ENCODE assay signal across 7 cellular contexts in genomic region chr2:45578056-45578843, GRCh38. TPM values are rescaled to one million over a fixed set of nuclear protein-coding genes. Genes with fewer than 3 reads are reported as not detected.
DNase-seq lines count a peak whose midpoint lies in the region; ATAC-seq and TF ChIP-seq lines count a peak whose summit lies in the region.

No MANE protein-coding gene starts in this region.

- no peak for ATAC-seq in lung (ENCODE audit: insufficient read depth, low FRiP score)
- no peak for ATAC-seq in GM19035 (IDR thresholded peaks at IDR 0.05; ENCODE audit: unreplicated experiment)
- ATAC-seq in GM21576 (IDR thresholded peaks at IDR 0.05; ENCODE audit: unreplicated experiment) = no peak

- H3K27me3 Mint-ChIP-seq in activated naive CD4-positive, alpha-beta T cell treated with anti-CD3 and anti-CD28 coated beads, Interleukin-2, amount 10 ng/mL, durations not matched to agents 7 days and 5 days = no peaks in the 10 kb centered on the region

- H3K36me3 Mint-ChIP-seq in activated naive CD4-positive, alpha-beta T cell treated with anti-CD3 and anti-CD28 coated beads, Interleukin-2, amount 10 ng/mL, durations not matched to agents 7 days and 5 days = peaks cover 19% of the 10 kb centered on the region

- H3K36me3 ChIP-seq in lung (ENCODE audit: control insufficient read depth in 2 of 2, insufficient read depth in 2 of 2, low read length in 2 of 2) = peaks cover 0 to 5% of the 10 kb centered on the region in 2 donors

- DNase-seq in GF-D8 (lab: John Stamatoyannopoulos, UW) = peak; percentile 26
- DNase-seq in LNCaP clone FGC (ENCODE audit: low read depth) = no peak
- peak; percentile 48 for DNase-seq in activated naive CD4-positive, alpha-beta T cell treated with anti-CD3 and anti-CD28 coated beads, Interleukin-2, amount 10 ng/mL, durations not matched to agents 7 days and 5 days
- no peak for DNase-seq in lung (ENCODE audit: low spot score)
- DNase-seq in NCI-H2081 treated with DMSO at 0.1 percent for 48 hours (lab: John Stamatoyannopoulos, UW) = no peak

- H3K4me3 ChIP-seq in LNCaP clone FGC (ENCODE audit: low read depth, low read length) (no peak overlapping the region), lung (no peak overlapping the region)

- no peaks in the 10 kb centered on the region for H3K9me3 Mint-ChIP-seq in activated naive CD4-positive, alpha-beta T cell treated with anti-CD3 and anti-CD28 coated beads, Interleukin-2, amount 10 ng/mL, durations not matched to agents 7 days and 5 days

- H3K27me3 ChIP-seq in lung (ENCODE audit: control insufficient read depth, insufficient read depth) = no peaks in the 10 kb centered on the region

- H3K27ac ChIP-seq in lung (ENCODE audit: low read depth in 1 of 2, low read length in 1 of 2) = no peak overlapping the region

- H3K27ac Mint-ChIP-seq in activated naive CD4-positive, alpha-beta T cell treated with anti-CD3 and anti-CD28 coated beads, Interleukin-2, amount 10 ng/mL, durations not matched to agents 7 days and 5 days = no peak overlapping the region

- H3K9me3 ChIP-seq in lung (ENCODE audit: control insufficient read depth in 2 of 2, insufficient read depth in 1 of 2, low read length in 1 of 2) = no peaks in the 10 kb centered on the region

- no peak overlapping the region for H3K4me3 Mint-ChIP-seq in activated naive CD4-positive, alpha-beta T cell treated with anti-CD3 and anti-CD28 coated beads, Interleukin-2, amount 10 ng/mL, durations not matched to agents 7 days and 5 days

- peaks cover 0 to 1% of the 10 kb centered on the region in 2 donors for H3K4me1 ChIP-seq in lung (ENCODE audit: control insufficient read depth in 2 of 2, insufficient read depth in 2 of 2, low read length in 2 of 2)

- CTCF ChIA-PET in activated naive CD4-positive, alpha-beta T cell treated with anti-CD3 and anti-CD28 coated beads, Interleukin-2, amount 10 ng/mL, durations not matched to agents 7 days and 5 days (lab: Charles Lee) = interaction anchor here (1.3 to 4.3 kb wide), 5 partner anchors 11 to 597 kb away, joined by 3 to 40 read pairs (median 8); no protein-coding TSS in a partner anchor

- peak; percentile 39; the same call in 1 of the 2 replicates for TF ChIP-seq CTCF in LNCaP clone FGC (IDR thresholded peaks at IDR 0.05; ENCODE audit: control insufficient read depth, extremely low read depth, insufficient read depth)
- TF ChIP-seq CTCF in lung (IDR thresholded peaks at IDR 0.05; ENCODE audit: control extremely low read depth, extremely low read depth) = peak; percentile 12

- 67 to 78% methylated on average over 5 of the region's 5 CpGs for WGBS in lung, 2 donors

- peaks cover 5% of the 10 kb centered on the region for H3K4me1 Mint-ChIP-seq in activated naive CD4-positive, alpha-beta T cell treated with anti-CD3 and anti-CD28 coated beads, Interleukin-2, amount 10 ng/mL, durations not matched to agents 7 days and 5 days

RNA-seq across cellular contexts. Expression of gene SRBD1, which starts 32.8 kb away (rescaled TPM):
- total RNA-seq in lung = 10 to 100 TPM; 14.8 to 30.6 TPM
- 1 to 10 TPM; 5.6 to 8.1 TPM for polyA plus RNA-seq in lung

Comparison
In these comparisons a context has a peak if more than half of its experiments do, and no peak if none do; other contexts are left out.
1. DNase-seq: peak in GF-D8 (single experiment) and activated naive CD4-positive, alpha-beta T cell treated with anti-CD3 and anti-CD28 coated beads, Interleukin-2, amount 10 ng/mL, durations not matched to agents 7 days and 5 days (single experiment); none in LNCaP clone FGC (single experiment), lung (single experiment) and NCI-H2081 treated with DMSO at 0.1 percent for 48 hours (single experiment).